1 cellular context compared by ENCODE assay signal in genomic region chr11:5815534-5815933, GRCh38.
TF ChIP-seq lines count a peak whose summit lies in the region.

No MANE protein-coding gene starts in this region.

TF ChIP-seq in K562, 482 proteins besides CTCF, POLR2A, EP300 and RAD21 (continued from another document and continues in another):
- TF ChIP-seq GTF3C2 (IDR thresholded peaks at IDR 0.05; ENCODE audit: borderline replicate concordance, extremely low read depth, insufficient read length) (no peak), KDM2B (CRISPR knock-in tag; IDR thresholded peaks at IDR 0.05) (no peak), BRF1 (IDR thresholded peaks at IDR 0.05; ENCODE audit: borderline replicate concordance, extremely low read depth, insufficient read length) (no peak), ZNF280A (IDR thresholded peaks at IDR 0.05; ENCODE audit: low read depth, partially characterized antibody) (no peak), ZC3H8 (IDR thresholded peaks at IDR 0.05) (no peak), RBM15 (IDR thresholded peaks at IDR 0.05; ENCODE audit: insufficient read depth, low read length) (no peak), ARID2 (IDR thresholded peaks at IDR 0.05) (no peak), ARID4B (CRISPR knock-in tag; IDR thresholded peaks at IDR 0.05) (no peak), SMARCA4 (IDR thresholded peaks at IDR 0.05) (peak; percentile 53; the same call in 1 of the 2 replicates), ZNF740 (CRISPR knock-in tag; IDR thresholded peaks at IDR 0.05) (no peak), ZNF740 (tag; IDR thresholded peaks at IDR 0.05) (no peak), YY1 (IDR thresholded peaks at IDR 0.05; ENCODE audit: borderline replicate concordance in 1 of 3, control insufficient read depth in 1 of 3, extremely low read depth in 1 of 3, insufficient read depth in 3 of 3, insufficient read length in 1 of 3, insufficient replicate concordance in 2 of 3, low read depth in 1 of 3, low read length in 2 of 3) (no peak), CCNT2 (IDR thresholded peaks at IDR 0.05; ENCODE audit: borderline replicate concordance, extremely low read depth, insufficient read length, low read depth, low read length) (no peak), PML (IDR thresholded peaks at IDR 0.05; ENCODE audit: low read length) (no peak), TCF7 (IDR thresholded peaks at IDR 0.05; ENCODE audit: borderline replicate concordance) (no peak), CEBPB (tag; IDR thresholded peaks at IDR 0.05) (peak; percentile 71), ZNF76 (CRISPR knock-in tag; IDR thresholded peaks at IDR 0.05; ENCODE audit: borderline replicate concordance) (no peak), SRSF1 (IDR thresholded peaks at IDR 0.05; ENCODE audit: low read depth, low read length) (no peak), FOXP4 (CRISPR knock-in tag; IDR thresholded peaks at IDR 0.05; ENCODE audit: borderline replicate concordance) (no peak), CEBPG (CRISPR knock-in tag; IDR thresholded peaks at IDR 0.05) (peak; percentile 87), CEBPG (tag; conservative IDR thresholded peaks at IDR 0.05 in 1 of 2, IDR thresholded peaks at IDR 0.05 in 1 of 2) (peak; percentile 60 to 64; a peak in 3 of 4 replicates)
- TF ChIP-seq, protein P1, sequence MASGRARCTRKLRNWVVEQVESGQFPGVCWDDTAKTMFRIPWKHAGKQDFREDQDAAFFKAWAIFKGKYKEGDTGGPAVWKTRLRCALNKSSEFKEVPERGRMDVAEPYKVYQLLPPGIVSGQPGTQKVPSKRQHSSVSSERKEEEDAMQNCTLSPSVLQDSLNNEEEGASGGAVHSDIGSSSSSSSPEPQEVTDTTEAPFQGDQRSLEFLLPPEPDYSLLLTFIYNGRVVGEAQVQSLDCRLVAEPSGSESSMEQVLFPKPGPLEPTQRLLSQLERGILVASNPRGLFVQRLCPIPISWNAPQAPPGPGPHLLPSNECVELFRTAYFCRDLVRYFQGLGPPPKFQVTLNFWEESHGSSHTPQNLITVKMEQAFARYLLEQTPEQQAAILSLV (tag; IDR thresholded peaks at IDR 0.05) = no peak
- TF ChIP-seq, protein P2, sequence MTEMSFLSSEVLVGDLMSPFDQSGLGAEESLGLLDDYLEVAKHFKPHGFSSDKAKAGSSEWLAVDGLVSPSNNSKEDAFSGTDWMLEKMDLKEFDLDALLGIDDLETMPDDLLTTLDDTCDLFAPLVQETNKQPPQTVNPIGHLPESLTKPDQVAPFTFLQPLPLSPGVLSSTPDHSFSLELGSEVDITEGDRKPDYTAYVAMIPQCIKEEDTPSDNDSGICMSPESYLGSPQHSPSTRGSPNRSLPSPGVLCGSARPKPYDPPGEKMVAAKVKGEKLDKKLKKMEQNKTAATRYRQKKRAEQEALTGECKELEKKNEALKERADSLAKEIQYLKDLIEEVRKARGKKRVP (CRISPR knock-in tag; IDR thresholded peaks at IDR 0.05) = peak; percentile 58; the same call in 1 of the 2 replicates
- TF ChIP-seq, protein P3, sequence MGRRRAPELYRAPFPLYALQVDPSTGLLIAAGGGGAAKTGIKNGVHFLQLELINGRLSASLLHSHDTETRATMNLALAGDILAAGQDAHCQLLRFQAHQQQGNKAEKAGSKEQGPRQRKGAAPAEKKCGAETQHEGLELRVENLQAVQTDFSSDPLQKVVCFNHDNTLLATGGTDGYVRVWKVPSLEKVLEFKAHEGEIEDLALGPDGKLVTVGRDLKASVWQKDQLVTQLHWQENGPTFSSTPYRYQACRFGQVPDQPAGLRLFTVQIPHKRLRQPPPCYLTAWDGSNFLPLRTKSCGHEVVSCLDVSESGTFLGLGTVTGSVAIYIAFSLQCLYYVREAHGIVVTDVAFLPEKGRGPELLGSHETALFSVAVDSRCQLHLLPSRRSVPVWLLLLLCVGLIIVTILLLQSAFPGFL (CRISPR knock-in tag; IDR thresholded peaks at IDR 0.05) = no peak
- TF ChIP-seq, protein P4, sequence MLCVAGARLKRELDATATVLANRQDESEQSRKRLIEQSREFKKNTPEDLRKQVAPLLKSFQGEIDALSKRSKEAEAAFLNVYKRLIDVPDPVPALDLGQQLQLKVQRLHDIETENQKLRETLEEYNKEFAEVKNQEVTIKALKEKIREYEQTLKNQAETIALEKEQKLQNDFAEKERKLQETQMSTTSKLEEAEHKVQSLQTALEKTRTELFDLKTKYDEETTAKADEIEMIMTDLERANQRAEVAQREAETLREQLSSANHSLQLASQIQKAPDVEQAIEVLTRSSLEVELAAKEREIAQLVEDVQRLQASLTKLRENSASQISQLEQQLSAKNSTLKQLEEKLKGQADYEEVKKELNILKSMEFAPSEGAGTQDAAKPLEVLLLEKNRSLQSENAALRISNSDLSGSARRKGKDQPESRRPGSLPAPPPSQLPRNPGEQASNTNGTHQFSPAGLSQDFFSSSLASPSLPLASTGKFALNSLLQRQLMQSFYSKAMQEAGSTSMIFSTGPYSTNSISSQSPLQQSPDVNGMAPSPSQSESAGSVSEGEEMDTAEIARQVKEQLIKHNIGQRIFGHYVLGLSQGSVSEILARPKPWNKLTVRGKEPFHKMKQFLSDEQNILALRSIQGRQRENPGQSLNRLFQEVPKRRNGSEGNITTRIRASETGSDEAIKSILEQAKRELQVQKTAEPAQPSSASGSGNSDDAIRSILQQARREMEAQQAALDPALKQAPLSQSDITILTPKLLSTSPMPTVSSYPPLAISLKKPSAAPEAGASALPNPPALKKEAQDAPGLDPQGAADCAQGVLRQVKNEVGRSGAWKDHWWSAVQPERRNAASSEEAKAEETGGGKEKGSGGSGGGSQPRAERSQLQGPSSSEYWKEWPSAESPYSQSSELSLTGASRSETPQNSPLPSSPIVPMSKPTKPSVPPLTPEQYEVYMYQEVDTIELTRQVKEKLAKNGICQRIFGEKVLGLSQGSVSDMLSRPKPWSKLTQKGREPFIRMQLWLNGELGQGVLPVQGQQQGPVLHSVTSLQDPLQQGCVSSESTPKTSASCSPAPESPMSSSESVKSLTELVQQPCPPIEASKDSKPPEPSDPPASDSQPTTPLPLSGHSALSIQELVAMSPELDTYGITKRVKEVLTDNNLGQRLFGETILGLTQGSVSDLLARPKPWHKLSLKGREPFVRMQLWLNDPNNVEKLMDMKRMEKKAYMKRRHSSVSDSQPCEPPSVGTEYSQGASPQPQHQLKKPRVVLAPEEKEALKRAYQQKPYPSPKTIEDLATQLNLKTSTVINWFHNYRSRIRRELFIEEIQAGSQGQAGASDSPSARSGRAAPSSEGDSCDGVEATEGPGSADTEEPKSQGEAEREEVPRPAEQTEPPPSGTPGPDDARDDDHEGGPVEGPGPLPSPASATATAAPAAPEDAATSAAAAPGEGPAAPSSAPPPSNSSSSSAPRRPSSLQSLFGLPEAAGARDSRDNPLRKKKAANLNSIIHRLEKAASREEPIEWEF (CRISPR knock-in tag; IDR thresholded peaks at IDR 0.05) = no peak
- TF ChIP-seq, protein P5, sequence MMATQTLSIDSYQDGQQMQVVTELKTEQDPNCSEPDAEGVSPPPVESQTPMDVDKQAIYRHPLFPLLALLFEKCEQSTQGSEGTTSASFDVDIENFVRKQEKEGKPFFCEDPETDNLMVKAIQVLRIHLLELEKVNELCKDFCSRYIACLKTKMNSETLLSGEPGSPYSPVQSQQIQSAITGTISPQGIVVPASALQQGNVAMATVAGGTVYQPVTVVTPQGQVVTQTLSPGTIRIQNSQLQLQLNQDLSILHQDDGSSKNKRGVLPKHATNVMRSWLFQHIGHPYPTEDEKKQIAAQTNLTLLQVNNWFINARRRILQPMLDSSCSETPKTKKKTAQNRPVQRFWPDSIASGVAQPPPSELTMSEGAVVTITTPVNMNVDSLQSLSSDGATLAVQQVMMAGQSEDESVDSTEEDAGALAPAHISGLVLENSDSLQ (IDR thresholded peaks at IDR 0.05) = no peak
